In genomic region chr11:62443390-62444201, GRCh38 we compare ENCODE assay signal across 9 cellular contexts. TPM values are rescaled to one million over a fixed set of nuclear protein-coding genes. Genes with fewer than 3 reads are reported as not detected.
A peak's percentile ranks its signal among the peaks of the same experiment; 100 is the strongest.
DNase-seq lines count a peak whose midpoint lies in the region; ATAC-seq and TF ChIP-seq lines count a peak whose summit lies in the region.
"Had no signal": no experiment of that assay in that cellular context is flagged by ENCODE, and none has a peak within 500 bp of the region (broad histone marks: within the 10 kb centered on the region; RNA-seq: fewer than 3 reads in every experiment).

No MANE protein-coding gene starts in this region.

- no peaks in the 10 kb centered on the region for H3K9me3 ChIP-seq in suprapubic skin

- ATAC-seq in left lobe of liver = peak; percentile 38
- ATAC-seq in HG03097 (IDR thresholded peaks at IDR 0.05; ENCODE audit: low FRiP score, unreplicated experiment) = no peak
- ATAC-seq in HG02840 (IDR thresholded peaks at IDR 0.05; ENCODE audit: low FRiP score, unreplicated experiment) = no peak
- ATAC-seq in GM21723 (IDR thresholded peaks at IDR 0.05; ENCODE audit: unreplicated experiment) = no peak

- H3K27ac ChIP-seq in adipose tissue (ENCODE audit: low read depth, low read length) = peak overlapping the region; percentile 48
- H3K27ac ChIP-seq in suprapubic skin = peak overlapping the region; percentile 89
- H3K27ac ChIP-seq: 22Rv1 had no signal

- H3K27me3 ChIP-seq in suprapubic skin = no peaks in the 10 kb centered on the region

- DNase-seq in SIG-M5 treated with dmso at 0.1 percent for 504 hours (lab: John Stamatoyannopoulos, UW; ENCODE audit: unreplicated experiment) = peak; percentile 86
- DNase-seq in SIG-M5 (lab: John Stamatoyannopoulos, UW) = no peak
- no peak for DNase-seq in left lobe of liver (ENCODE audit: low spot score)
- peak; percentile 82 to 87 for DNase-seq in suprapubic skin (ENCODE audit: low spot score in 2 of 2)

- no peaks in the 10 kb centered on the region for H3K36me3 ChIP-seq in suprapubic skin

- WGBS in adipose tissue, 3 donors = 57 to 81% (median 63%) methylated on average over 17 of the region's 17 CpGs
- 48% methylated on average over 17 of the region's 17 CpGs for WGBS in suprapubic skin

- TF ChIP-seq CTCF in suprapubic skin (IDR thresholded peaks at IDR 0.05) = no peak

- TF ChIP-seq POLR2A in suprapubic skin (IDR thresholded peaks at IDR 0.05) = peak in 1 of 2 donors; percentile 39

- peaks cover 62% of the 10 kb centered on the region for H3K4me1 ChIP-seq in suprapubic skin

- no peak for TF ChIP-seq EP300 in suprapubic skin (IDR thresholded peaks at IDR 0.05)

- peak overlapping the region; percentile 43 for H3K4me3 ChIP-seq in suprapubic skin

RNA-seq across cellular contexts. Expression of gene SCGB1A1, which starts 24.8 kb away (rescaled TPM):
- under 1 TPM in 2 of 3 donors, not detected in 1; 0.54 to 0.82 TPM for polyA plus RNA-seq in adipose tissue
- total RNA-seq in left lobe of liver (2.0 TPM), suprapubic skin (not detected)

Comparison
In these comparisons a context has a peak if more than half of its experiments do, and no peak if none do; other contexts are left out.
1. DNase-seq: peak in SIG-M5 treated with dmso at 0.1 percent for 504 hours (single experiment) and suprapubic skin (2 of 2); none in SIG-M5 (single experiment) and left lobe of liver (single experiment).